ENCODE assay signal across 10 cellular contexts in genomic region chr1:87044840-87045239, GRCh38.
A peak's percentile ranks its signal among the peaks of the same experiment; 100 is the strongest.
DNase-seq lines count a peak whose midpoint lies in the region; ATAC-seq, FAIRE-seq and TF ChIP-seq lines count a peak whose summit lies in the region.
"Had no signal": no experiment of that assay in that cellular context is flagged by ENCODE, and none has a peak within 500 bp of the region (broad histone marks: within the 10 kb centered on the region; RNA-seq: fewer than 3 reads in every experiment).

No MANE protein-coding gene starts in this region.

- 99% methylated on average over 5 of the region's 5 CpGs for WGBS in HepG2 (ENCODE audit: low lambda C conversion rate)
- 59% methylated on average over 5 of the region's 5 CpGs for WGBS in right lobe of liver (ENCODE audit: insufficient coverage, low coverage, low lambda C conversion rate, missing lambda C conversion rate)

- CTCF ChIA-PET in HepG2 (lab: Yijun Ruan, JAX; ENCODE audit: low intra/inter-chr PET ratio, low total read pairs) = no interaction called here

- H3K36me3 ChIP-seq in HepG2 (replicated peaks in 1 of 2; ENCODE audit: control insufficient read depth in 1 of 2, insufficient read depth in 2 of 2, low read length in 2 of 2) = no peaks in the 10 kb centered on the region
- no peaks in the 10 kb centered on the region for H3K36me3 ChIP-seq in right lobe of liver
- no peaks in the 10 kb centered on the region for H3K36me3 ChIP-seq in Karpas-422 (ENCODE audit: insufficient read depth, low read length)
- H3K36me3 ChIP-seq: sigmoid colon had no signal

- no peak for TF ChIP-seq RAD21 in HepG2 (CRISPR knock-in tag; IDR thresholded peaks at IDR 0.05)

- H3K4me2 ChIP-seq in HepG2 (ENCODE audit: low read depth, low read length) (no peak overlapping the region), Karpas-422 (ENCODE audit: low read depth, low read length, poor library complexity, severe bottlenecking) (no peak overlapping the region)

- H4K20me1 ChIP-seq in HepG2 (ENCODE audit: insufficient read depth, low read length) (no peaks in the 10 kb centered on the region), Karpas-422 (ENCODE audit: insufficient read depth, low read depth, low read length) (peaks cover 1% of the 10 kb centered on the region; the same call in 1 of the 2 replicates)

- H3K27ac Mint-ChIP-seq in stimulated activated naive CD8-positive, alpha-beta T cell treated with anti-CD3 and anti-CD28 coated beads, Interleukin-15, amount 100 ng/mL, for 72 hours = peak overlapping the region in 1 of 2 donors; percentile 82

- POLR2A ChIA-PET in HepG2 (lab: Yijun Ruan, JAX) = no interaction called here

- no peak for FAIRE-seq in HepG2 (lab: Jason Lieb, UNC)

- H3K4me3 Mint-ChIP-seq in stimulated activated naive CD8-positive, alpha-beta T cell treated with anti-CD3 and anti-CD28 coated beads, Interleukin-15, amount 100 ng/mL, for 72 hours = peak overlapping the region; percentile 65 to 84

- H3K27me3 ChIP-seq in HepG2 (ENCODE audit: control insufficient read depth in 1 of 2, insufficient read depth in 2 of 2, low read length in 2 of 2) (no peaks in the 10 kb centered on the region), right lobe of liver (no peaks in the 10 kb centered on the region), Karpas-422 (ENCODE audit: low read length) (no peaks in the 10 kb centered on the region)
- H3K27me3 ChIP-seq: sigmoid colon had no signal

- TF ChIP-seq POLR2A in HepG2 (IDR thresholded peaks at IDR 0.05; ENCODE audit: insufficient read depth in 1 of 2, low read depth in 2 of 2, low read length in 2 of 2) (no peak), right lobe of liver (IDR thresholded peaks at IDR 0.05) (no peak)

- intact Hi-C loops in HepG2 (cut with micrococcal nuclease; ENCODE audit: unreplicated experiment) = no loop called here
- intact Hi-C loops in right lobe of liver (cut with DNase I) = no loop called here

- H3K9ac ChIP-seq in HepG2 (ENCODE audit: insufficient read depth, low read depth, low read length) (no peak overlapping the region), Karpas-422 (ENCODE audit: low read length) (no peak overlapping the region)

- H2AFZ ChIP-seq in HepG2 (ENCODE audit: low read length) (no peak overlapping the region), Karpas-422 (ENCODE audit: low read length) (no peak overlapping the region)

- H3K9me3 ChIP-seq in HepG2 (ENCODE audit: low read length) = peaks cover 12% of the 10 kb centered on the region
- H3K9me3 ChIP-seq in right lobe of liver = peaks cover 0 to 5% (median 0%) of the 10 kb centered on the region in 4 donors
- H3K9me3 ChIP-seq in Karpas-422 (ENCODE audit: low read length) = no peaks in the 10 kb centered on the region
- H3K9me3 ChIP-seq: sigmoid colon had no signal

- no TSS peak for BruUV-seq in HepG2 (replicated peaks; lab: Mats Ljungman, UMichigan)

- peaks cover 42% of the 10 kb centered on the region for H3K4me1 Mint-ChIP-seq in stimulated activated naive CD8-positive, alpha-beta T cell treated with anti-CD3 and anti-CD28 coated beads, Interleukin-15, amount 100 ng/mL, for 72 hours

- peaks cover 0 to 14% of the 10 kb centered on the region in 2 donors for H3K9me3 Mint-ChIP-seq in stimulated activated naive CD8-positive, alpha-beta T cell treated with anti-CD3 and anti-CD28 coated beads, Interleukin-15, amount 100 ng/mL, for 72 hours

- H3K27me3 Mint-ChIP-seq in stimulated activated naive CD8-positive, alpha-beta T cell treated with anti-CD3 and anti-CD28 coated beads, Interleukin-15, amount 100 ng/mL, for 72 hours = no peaks in the 10 kb centered on the region

- H3K4me1 ChIP-seq in HepG2 (ENCODE audit: insufficient read depth, low read length) = no peaks in the 10 kb centered on the region
- H3K4me1 ChIP-seq in right lobe of liver = no peaks in the 10 kb centered on the region
- peaks cover 6% of the 10 kb centered on the region; the same call in 1 of the 2 replicates for H3K4me1 ChIP-seq in Karpas-422 (ENCODE audit: low read length)
- H3K4me1 ChIP-seq: sigmoid colon had no signal

- ATAC-seq in HepG2 (no peak), right lobe of liver (no peak), HG02759 (IDR thresholded peaks at IDR 0.05; ENCODE audit: unreplicated experiment) (peak; percentile 69), GM19397 (IDR thresholded peaks at IDR 0.05; ENCODE audit: unreplicated experiment) (no peak)
- peak; percentile 78 for ATAC-seq in stimulated activated naive CD8-positive, alpha-beta T cell treated with anti-CD3 and anti-CD28 coated beads, Interleukin-15, amount 100 ng/mL, for 72 hours
- ATAC-seq: left cardiac atrium had no signal

- no peak overlapping the region for H3K4me3 ChIP-seq in HepG2 (replicated peaks in 1 of 3; ENCODE audit: insufficient read depth in 1 of 3, low read depth in 2 of 3, low read length in 3 of 3)
- H3K4me3 ChIP-seq in right lobe of liver = no peak overlapping the region
- H3K4me3 ChIP-seq in Karpas-422 (ENCODE audit: low read length) = no peak overlapping the region
- H3K4me3 ChIP-seq: sigmoid colon had no signal

- H3K79me2 ChIP-seq in HepG2 (ENCODE audit: insufficient read depth, low read length) (peaks cover 29% of the 10 kb centered on the region), Karpas-422 (ENCODE audit: low read length) (peaks cover 39% of the 10 kb centered on the region)

- no peaks in the 10 kb centered on the region for H3K9me2 ChIP-seq in Karpas-422 (replicated peaks; ENCODE audit: insufficient read depth, low read length)

- TF ChIP-seq CTCF in HepG2 (CRISPR knock-in tag; IDR thresholded peaks at IDR 0.05) (no peak), right lobe of liver (IDR thresholded peaks at IDR 0.05) (no peak)

- in situ Hi-C loops in HepG2 (cut with HindIII; ENCODE audit: extremely low pct_ligation_motif_present, low pct_unique_long_range_greater_than_20kb) = no loop called here

- TF ChIP-seq EP300 in HepG2 (IDR thresholded peaks at IDR 0.05; ENCODE audit: low read depth in 2 of 2, low read length in 2 of 2) = no peak
- no peak for TF ChIP-seq EP300 in HepG2 (CRISPR knock-in tag; IDR thresholded peaks at IDR 0.05; ENCODE audit: borderline replicate concordance)

- DNase-seq in HepG2 (ENCODE audit: low spot score) (no peak), right lobe of liver (no peak), T-helper 1 cell (peak in 3 of 5 donors; percentile 2 to 75 (median 29)), Karpas-422 (no peak), amniotic stem cell (lab: John Stamatoyannopoulos, UW) (no peak)
- DNase-seq in stimulated activated naive CD8-positive, alpha-beta T cell treated with anti-CD3 and anti-CD28 coated beads, Interleukin-15, amount 100 ng/mL, for 72 hours = peak; percentile 20 to 47
- DNase-seq: left cardiac atrium, sigmoid colon had no signal

- H3K27ac ChIP-seq in HepG2 (ENCODE audit: extremely low read length, insufficient read depth, low read length) (no peak overlapping the region), right lobe of liver (no peak overlapping the region), Karpas-422 (ENCODE audit: low read length) (no peak overlapping the region)
- H3K27ac ChIP-seq: sigmoid colon had no signal

TF ChIP-seq in HepG2, 621 proteins besides CTCF, POLR2A, EP300 and RAD21:
- TF ChIP-seq ATF7 (IDR thresholded peaks at IDR 0.05) (peak; percentile 61), ATF7 (CRISPR knock-in tag; IDR thresholded peaks at IDR 0.05) (no peak), SNAPC5 (CRISPR knock-in tag; IDR thresholded peaks at IDR 0.05; ENCODE audit: borderline replicate concordance) (no peak)

Comparison
In these comparisons a context has a peak if more than half of its experiments do, and no peak if none do; other contexts are left out.
1. ATAC-seq: peak in HG02759 (single experiment) and stimulated activated naive CD8-positive, alpha-beta T cell treated with anti-CD3 and anti-CD28 coated beads, Interleukin-15, amount 100 ng/mL, for 72 hours (single experiment); none in HepG2 (single experiment), right lobe of liver (0 of 4) and GM19397 (single experiment).
2. DNase-seq: peak in T-helper 1 cell (3 of 5) and stimulated activated naive CD8-positive, alpha-beta T cell treated with anti-CD3 and anti-CD28 coated beads, Interleukin-15, amount 100 ng/mL, for 72 hours (2 of 2); none in HepG2 (single experiment), right lobe of liver (0 of 3), Karpas-422 (single experiment) and amniotic stem cell (single experiment).